In genomic region chr6:132087391-132087790, GRCh38 we compare ENCODE assay signal across 19 cellular contexts.
DNase-seq lines count a peak whose midpoint lies in the region; ATAC-seq and TF ChIP-seq lines count a peak whose summit lies in the region.
"Had no signal": no experiment of that assay in that cellular context is flagged by ENCODE, and none has a peak within 500 bp of the region (broad histone marks: within the 10 kb centered on the region; RNA-seq: fewer than 3 reads in every experiment).

No MANE protein-coding gene starts in this region.

- no peak overlapping the region for H2BK15ac ChIP-seq in mesenchymal stem cell (ENCODE audit: low read depth, poor library complexity, severe bottlenecking)

- TF ChIP-seq POLR2A in testis (IDR thresholded peaks at IDR 0.05), result no peak

- no peak overlapping the region for H3K4ac ChIP-seq in mesenchymal stem cell (ENCODE audit: low read depth in 1 of 2, low read length in 2 of 2)

- no peak overlapping the region for H3K23ac ChIP-seq in mesenchymal stem cell (ENCODE audit: low read length in 2 of 2)

- no peak overlapping the region for H3K4me3 Mint-ChIP-seq in T-helper 2 cell treated with Interferon-gamma antibody and Interleukin-4, amounts not matched to agents 5 μg/mL and 100 μg/mL, for 36 hours
- no peak overlapping the region for H3K4me3 Mint-ChIP-seq in CD8-positive, alpha-beta memory T cell
- H3K4me3 Mint-ChIP-seq: activated CD8-positive, alpha-beta T cell treated with anti-CD3 and anti-CD28 coated beads for 36 hours; naive thymus-derived CD8-positive, alpha-beta T cell had no signal

- no peak for ATAC-seq in HG02571 (IDR thresholded peaks at IDR 0.05; ENCODE audit: unreplicated experiment)
- ATAC-seq: activated CD8-positive, alpha-beta T cell treated with anti-CD3 and anti-CD28 coated beads for 36 hours; lower lobe of right lung; naive thymus-derived CD8-positive, alpha-beta T cell had no signal

- no peak overlapping the region for H2BK12ac ChIP-seq in mesenchymal stem cell (ENCODE audit: low read length in 2 of 2)

- H3K27me3 ChIP-seq in MG63 (no peaks in the 10 kb centered on the region), mesenchymal stem cell (ENCODE audit: control insufficient read depth in 1 of 2, insufficient read depth in 1 of 2, low read length in 2 of 2) (no peaks in the 10 kb centered on the region), testis (no peaks in the 10 kb centered on the region)
- no peaks in the 10 kb centered on the region for H3K27me3 ChIP-seq in CD8-positive, alpha-beta memory T cell (ENCODE audit: insufficient read depth, low read length, poor library complexity, severe bottlenecking)
- H3K27me3 ChIP-seq: stomach had no signal

- TF ChIP-seq CTCF in cardiac fibroblast (IDR thresholded peaks at IDR 0.05; ENCODE audit: low read depth, low read length) (no peak), testis (IDR thresholded peaks at IDR 0.05) (no peak)

- H3K27ac ChIP-seq in mesenchymal stem cell (ENCODE audit: low read length, poor library complexity, severe bottlenecking) (peak overlapping the region; percentile 32), testis (no peak overlapping the region)
- no peak overlapping the region for H3K27ac ChIP-seq in CD8-positive, alpha-beta memory T cell (ENCODE audit: low read depth, low read length)
- H3K27ac ChIP-seq: lower lobe of right lung, stomach, VCaP had no signal

- H2AFZ ChIP-seq in mesenchymal stem cell (ENCODE audit: low read depth, low read length), result no peak overlapping the region

- no peak overlapping the region for H3K27ac Mint-ChIP-seq in T-helper 2 cell treated with Interferon-gamma antibody and Interleukin-4, amounts not matched to agents 5 μg/mL and 100 μg/mL, for 36 hours
- no peak overlapping the region for H3K27ac Mint-ChIP-seq in CD8-positive, alpha-beta memory T cell
- H3K27ac Mint-ChIP-seq: activated CD8-positive, alpha-beta T cell treated with anti-CD3 and anti-CD28 coated beads for 36 hours; naive thymus-derived CD8-positive, alpha-beta T cell had no signal

- H3K36me3 ChIP-seq in MG63, result no peaks in the 10 kb centered on the region; the same call in 1 of the 2 replicates
- no peaks in the 10 kb centered on the region for H3K36me3 ChIP-seq in mesenchymal stem cell (ENCODE audit: control insufficient read depth in 1 of 2, insufficient read depth in 2 of 2, low read depth in 1 of 2, low read length in 2 of 2)
- H3K36me3 ChIP-seq in testis (ENCODE audit: low read depth, missing control alignments), result no peaks in the 10 kb centered on the region
- H3K36me3 ChIP-seq in CD8-positive, alpha-beta memory T cell (ENCODE audit: insufficient read depth, low read length), result no peaks in the 10 kb centered on the region
- H3K36me3 ChIP-seq: lower lobe of right lung, stomach had no signal

- H3K18ac ChIP-seq in mesenchymal stem cell (ENCODE audit: low read depth in 1 of 2, low read length in 2 of 2), result no peak overlapping the region

- no peaks in the 10 kb centered on the region; the same call in 1 of the 2 replicates for H3K9me3 ChIP-seq in MG63
- no peaks in the 10 kb centered on the region for H3K9me3 ChIP-seq in mesenchymal stem cell (ENCODE audit: control insufficient read depth, low read length)
- no peaks in the 10 kb centered on the region for H3K9me3 ChIP-seq in testis
- no peaks in the 10 kb centered on the region for H3K9me3 ChIP-seq in CD8-positive, alpha-beta memory T cell (ENCODE audit: low read length)
- H3K9me3 ChIP-seq: lower lobe of right lung had no signal

- CTCF ChIA-PET in CD8-positive, alpha-beta memory T cell (lab: Charles Lee), result no interaction called here

- H3K4me1 ChIP-seq in mesenchymal stem cell (ENCODE audit: control insufficient read depth, insufficient read depth, low read depth, low read length) (peaks cover 7% of the 10 kb centered on the region), testis (peaks cover 4% of the 10 kb centered on the region)
- no peaks in the 10 kb centered on the region for H3K4me1 ChIP-seq in CD8-positive, alpha-beta memory T cell (ENCODE audit: insufficient read depth, low read length)
- H3K4me1 ChIP-seq: lower lobe of right lung had no signal

- no peaks in the 10 kb centered on the region for H3K36me3 Mint-ChIP-seq in T-helper 2 cell treated with Interferon-gamma antibody and Interleukin-4, amounts not matched to agents 5 μg/mL and 100 μg/mL, for 36 hours (ENCODE audit: low read depth)
- H3K36me3 Mint-ChIP-seq in CD8-positive, alpha-beta memory T cell, result no peaks in the 10 kb centered on the region

- H2AK5ac ChIP-seq in mesenchymal stem cell (ENCODE audit: low read length, severe bottlenecking), result no peak overlapping the region

- no peak overlapping the region for H3K9ac ChIP-seq in mesenchymal stem cell (ENCODE audit: low read length)

- no peaks in the 10 kb centered on the region for H3K4me1 Mint-ChIP-seq in T-helper 2 cell treated with Interferon-gamma antibody and Interleukin-4, amounts not matched to agents 5 μg/mL and 100 μg/mL, for 36 hours (ENCODE audit: low read depth)
- no peaks in the 10 kb centered on the region for H3K4me1 Mint-ChIP-seq in CD8-positive, alpha-beta memory T cell
- H3K4me1 Mint-ChIP-seq: naive thymus-derived CD8-positive, alpha-beta T cell had no signal

- H3K4me3 ChIP-seq in MG63, result no peak overlapping the region
- no peak overlapping the region for H3K4me3 ChIP-seq in cardiac fibroblast (replicated peaks in 1 of 2; ENCODE audit: low read depth in 2 of 2, low read length in 2 of 2)
- H3K4me3 ChIP-seq in mesenchymal stem cell (ENCODE audit: insufficient read depth in 1 of 2, low read depth in 1 of 2, low read length in 2 of 2), result no peak overlapping the region
- no peak overlapping the region for H3K4me3 ChIP-seq in testis
- no peak overlapping the region for H3K4me3 ChIP-seq in CD8-positive, alpha-beta memory T cell (ENCODE audit: low read length)
- H3K4me3 ChIP-seq: lower lobe of right lung, stomach had no signal

- no CpG with 5 or more reads among the region's 2 CpGs for WGBS in mesenchymal stem cell
- WGBS in testis, 2 donors, result 76 to 77% methylated on average over 2 of the region's 2 CpGs

- no peak overlapping the region for H3K14ac ChIP-seq in mesenchymal stem cell (ENCODE audit: low read length in 2 of 2)

- intact Hi-C loops in testis (cut with DNase I; ENCODE audit: low total_unique reads), result no loop called here

- POLR2A ChIA-PET in CD8-positive, alpha-beta memory T cell (lab: Charles Lee), result no interaction called here

- H2BK120ac ChIP-seq in mesenchymal stem cell (ENCODE audit: low read depth, low read length), result no peak overlapping the region

- H3K27me3 Mint-ChIP-seq in T-helper 2 cell treated with Interferon-gamma antibody and Interleukin-4, amounts not matched to agents 5 μg/mL and 100 μg/mL, for 36 hours (ENCODE audit: low read depth), result no peaks in the 10 kb centered on the region
- H3K27me3 Mint-ChIP-seq in CD8-positive, alpha-beta memory T cell, result peaks cover 0 to 2% of the 10 kb centered on the region in 2 donors
- H3K27me3 Mint-ChIP-seq: activated CD8-positive, alpha-beta T cell treated with anti-CD3 and anti-CD28 coated beads for 36 hours had no signal

- no peaks in the 10 kb centered on the region for H3K79me1 ChIP-seq in mesenchymal stem cell (replicated peaks; ENCODE audit: low read length, poor library complexity, severe bottlenecking)

- DNase-seq in COLO829 (ENCODE audit: low spot score) (peak; percentile 40), MG63 (peak; percentile 71), cardiac fibroblast (ENCODE audit: low read depth in 2 of 2) (peak; percentile 67 to 77), mesenchymal stem cell (peak; percentile 16), testis (no peak)
- DNase-seq in T-helper 2 cell treated with Interferon-gamma antibody and Interleukin-4, amounts not matched to agents 5 μg/mL and 100 μg/mL, for 36 hours (ENCODE audit: low spot score), result no peak
- DNase-seq in CD8-positive, alpha-beta memory T cell, result no peak
- DNase-seq: activated CD8-positive, alpha-beta T cell treated with anti-CD3 and anti-CD28 coated beads for 36 hours; activated T-cell treated with anti-CD3 and anti-CD28 coated beads, Interleukin-2, amount 50 U/mL, for 48 hours; cerebellar nuclear complex; COR-L47; GF-D8; lower lobe of right lung; naive thymus-derived CD8-positive, alpha-beta T cell; NCI-H187 treated with DMSO at 0.1 percent for 48 hours; NCI-H526 treated with DMSO at 0.1 percent for 48 hours; stomach had no signal

- no peak overlapping the region for H2BK5ac ChIP-seq in mesenchymal stem cell (ENCODE audit: low read depth, low read length, poor library complexity, severe bottlenecking)

- H3K9me3 Mint-ChIP-seq in T-helper 2 cell treated with Interferon-gamma antibody and Interleukin-4, amounts not matched to agents 5 μg/mL and 100 μg/mL, for 36 hours, result no peaks in the 10 kb centered on the region
- peaks cover 0 to 17% (median 2%) of the 10 kb centered on the region in 5 donors for H3K9me3 Mint-ChIP-seq in CD8-positive, alpha-beta memory T cell

- no peak overlapping the region for H4K91ac ChIP-seq in mesenchymal stem cell (ENCODE audit: low read length)

- H4K8ac ChIP-seq in mesenchymal stem cell (ENCODE audit: low read length), result no peak overlapping the region

- H3K4me2 ChIP-seq in mesenchymal stem cell (ENCODE audit: low read length, poor library complexity, severe bottlenecking), result no peak overlapping the region

Comparison
In these comparisons a context has a peak if more than half of its experiments do, and no peak if none do; other contexts are left out.
1. DNase-seq: peak in COLO829 (single experiment), MG63 (single experiment), cardiac fibroblast (2 of 2) and mesenchymal stem cell (single experiment); none in T-helper 2 cell treated with Interferon-gamma antibody and Interleukin-4, amounts not matched to agents 5 μg/mL and 100 μg/mL, for 36 hours (single experiment), testis (single experiment) and CD8-positive, alpha-beta memory T cell (0 of 5).